Comparison of ENCODE assay signal across 1 cellular context in the genomic region with DNA sequence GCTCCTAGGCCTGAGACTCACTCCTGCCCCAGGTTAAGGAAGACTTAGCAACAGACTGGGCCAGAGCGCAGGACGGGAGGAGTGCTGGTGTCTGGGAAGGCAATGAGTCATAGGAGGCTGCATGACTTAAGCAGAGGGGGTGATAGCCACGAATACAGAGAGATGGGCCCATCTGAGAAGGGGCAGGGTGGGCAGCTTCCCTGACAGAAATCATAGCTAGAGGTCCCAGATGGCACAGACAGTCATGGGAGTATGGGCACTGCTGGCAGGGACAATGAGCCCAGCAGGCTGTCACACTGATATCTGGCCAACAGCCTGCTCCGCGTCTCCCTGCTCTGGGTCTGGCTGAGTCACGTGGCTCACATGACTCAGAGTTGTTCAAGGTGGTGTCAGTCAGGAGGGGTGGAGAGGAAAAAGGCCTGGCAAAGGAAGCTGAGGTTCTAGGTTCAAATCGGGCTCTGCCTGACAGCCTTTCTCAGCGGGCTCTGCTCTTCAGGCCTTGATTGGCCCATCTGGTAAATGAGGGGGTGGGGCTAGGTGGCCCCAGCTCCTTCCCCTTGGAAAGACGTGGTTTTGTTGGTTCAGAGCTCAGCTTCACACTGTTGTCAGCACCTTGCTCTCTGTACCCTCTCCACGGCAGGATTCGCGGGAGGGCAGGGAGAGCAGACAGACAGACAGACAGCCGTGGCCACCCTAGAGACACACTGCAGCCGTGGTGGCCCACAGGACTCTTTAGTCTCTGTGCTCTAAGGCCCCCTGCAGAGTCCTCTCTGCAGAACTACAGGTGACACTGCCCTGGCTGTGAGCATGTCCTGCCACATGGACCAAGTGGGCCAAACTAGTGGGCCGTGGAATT.
A peak's percentile ranks its signal among the peaks of the same experiment; 100 is the strongest.
TF ChIP-seq lines count a peak whose summit lies in the region.

No MANE protein-coding gene starts in this region.

TF ChIP-seq in K562, 482 proteins besides CTCF, POLR2A, EP300 and RAD21 (continued from another document and continues in another):
- TF ChIP-seq, protein P1, sequence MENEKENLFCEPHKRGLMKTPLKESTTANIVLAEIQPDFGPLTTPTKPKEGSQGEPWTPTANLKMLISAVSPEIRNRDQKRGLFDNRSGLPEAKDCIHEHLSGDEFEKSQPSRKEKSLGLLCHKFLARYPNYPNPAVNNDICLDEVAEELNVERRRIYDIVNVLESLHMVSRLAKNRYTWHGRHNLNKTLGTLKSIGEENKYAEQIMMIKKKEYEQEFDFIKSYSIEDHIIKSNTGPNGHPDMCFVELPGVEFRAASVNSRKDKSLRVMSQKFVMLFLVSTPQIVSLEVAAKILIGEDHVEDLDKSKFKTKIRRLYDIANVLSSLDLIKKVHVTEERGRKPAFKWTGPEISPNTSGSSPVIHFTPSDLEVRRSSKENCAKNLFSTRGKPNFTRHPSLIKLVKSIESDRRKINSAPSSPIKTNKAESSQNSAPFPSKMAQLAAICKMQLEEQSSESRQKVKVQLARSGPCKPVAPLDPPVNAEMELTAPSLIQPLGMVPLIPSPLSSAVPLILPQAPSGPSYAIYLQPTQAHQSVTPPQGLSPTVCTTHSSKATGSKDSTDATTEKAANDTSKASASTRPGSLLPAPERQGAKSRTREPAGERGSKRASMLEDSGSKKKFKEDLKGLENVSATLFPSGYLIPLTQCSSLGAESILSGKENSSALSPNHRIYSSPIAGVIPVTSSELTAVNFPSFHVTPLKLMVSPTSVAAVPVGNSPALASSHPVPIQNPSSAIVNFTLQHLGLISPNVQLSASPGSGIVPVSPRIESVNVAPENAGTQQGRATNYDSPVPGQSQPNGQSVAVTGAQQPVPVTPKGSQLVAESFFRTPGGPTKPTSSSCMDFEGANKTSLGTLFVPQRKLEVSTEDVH (IDR thresholded peaks at IDR 0.05; ENCODE audit: low read depth, partially characterized antibody): no peak
- TF ChIP-seq, protein P2, sequence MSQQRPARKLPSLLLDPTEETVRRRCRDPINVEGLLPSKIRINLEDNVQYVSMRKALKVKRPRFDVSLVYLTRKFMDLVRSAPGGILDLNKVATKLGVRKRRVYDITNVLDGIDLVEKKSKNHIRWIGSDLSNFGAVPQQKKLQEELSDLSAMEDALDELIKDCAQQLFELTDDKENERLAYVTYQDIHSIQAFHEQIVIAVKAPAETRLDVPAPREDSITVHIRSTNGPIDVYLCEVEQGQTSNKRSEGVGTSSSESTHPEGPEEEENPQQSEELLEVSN (IDR thresholded peaks at IDR 0.05; ENCODE audit: borderline replicate concordance in 1 of 2, extremely low read depth in 1 of 2, insufficient read depth in 1 of 2, insufficient read length in 1 of 2, low read depth in 1 of 2, low read length in 1 of 2, poor library complexity in 1 of 2, severe bottlenecking in 1 of 2): peak; percentile 67 to 81
- TF ChIP-seq, protein P3, sequence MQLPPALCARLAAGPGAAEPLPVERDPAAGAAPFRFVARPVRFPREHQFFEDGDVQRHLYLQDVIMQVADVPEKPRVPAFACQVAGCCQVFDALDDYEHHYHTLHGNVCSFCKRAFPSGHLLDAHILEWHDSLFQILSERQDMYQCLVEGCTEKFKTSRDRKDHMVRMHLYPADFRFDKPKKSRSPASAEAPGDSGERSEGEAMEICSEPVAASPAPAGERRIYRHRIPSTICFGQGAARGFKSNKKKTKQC (CRISPR knock-in tag; IDR thresholded peaks at IDR 0.05): no peak
- TF ChIP-seq ZFP30 (CRISPR knock-in tag; IDR thresholded peaks at IDR 0.05; ENCODE audit: borderline replicate concordance) (no peak), ZNF239 (CRISPR knock-in tag; IDR thresholded peaks at IDR 0.05) (no peak), CREM (IDR thresholded peaks at IDR 0.05; ENCODE audit: low read depth) (0 out of 2 replicates have a peak, but pooled peaks have one; percentile 4), ZNF644 (tag; IDR thresholded peaks at IDR 0.05; ENCODE audit: low read depth) (peak; percentile 73), TEAD1 (CRISPR knock-in tag; IDR thresholded peaks at IDR 0.05) (0 out of 4 replicates have a peak, but pooled peaks of 1 of the 2 experiments have one; percentile 36), MEF2A (IDR thresholded peaks at IDR 0.05; ENCODE audit: control insufficient read depth, low read depth, low read length) (no peak), ASH1L (IDR thresholded peaks at IDR 0.05; ENCODE audit: borderline replicate concordance, low read depth, partially characterized antibody) (no peak), ZNF41 (CRISPR knock-in tag; conservative IDR thresholded peaks at IDR 0.05) (no peak), SNRNP70 (optimal IDR thresholded peaks at IDR 0.05; ENCODE audit: low read depth, low read length) (no peak), TAL1 (IDR thresholded peaks at IDR 0.05) (peak; percentile 2; the same call in 1 of the 2 replicates), FOXJ2 (tag; IDR thresholded peaks at IDR 0.05) (no peak), KAT8 (IDR thresholded peaks at IDR 0.05; ENCODE audit: low read depth) (no peak), FOXA3 (CRISPR knock-in tag; conservative IDR thresholded peaks at IDR 0.05 in 1 of 2, IDR thresholded peaks at IDR 0.05 in 1 of 2) (0 out of 4 replicates have a peak, but pooled peaks of 1 of the 2 experiments have one; percentile 10), HMG20B (CRISPR knock-in tag; IDR thresholded peaks at IDR 0.05) (no peak), BACH1 (tag; IDR thresholded peaks at IDR 0.05) (peak; percentile 20; the same call in 1 of the 2 replicates), FOSL1 (tag; conservative IDR thresholded peaks at IDR 0.05) (peak; percentile 99), ZNF316 (IDR thresholded peaks at IDR 0.05) (no peak), EGR1 (conservative IDR thresholded peaks at IDR 0.05) (no peak), ZNF24 (IDR thresholded peaks at IDR 0.05) (no peak), RAD51 (IDR thresholded peaks at IDR 0.05; ENCODE audit: borderline replicate concordance, low read depth) (peak; percentile 95), CBX3 (IDR thresholded peaks at IDR 0.05; ENCODE audit: borderline replicate concordance in 1 of 2, low read length in 2 of 2) (peak in 1 of 2 experiments; percentile 65; a peak in 1 of 3 replicates)
- TF ChIP-seq, protein P4, sequence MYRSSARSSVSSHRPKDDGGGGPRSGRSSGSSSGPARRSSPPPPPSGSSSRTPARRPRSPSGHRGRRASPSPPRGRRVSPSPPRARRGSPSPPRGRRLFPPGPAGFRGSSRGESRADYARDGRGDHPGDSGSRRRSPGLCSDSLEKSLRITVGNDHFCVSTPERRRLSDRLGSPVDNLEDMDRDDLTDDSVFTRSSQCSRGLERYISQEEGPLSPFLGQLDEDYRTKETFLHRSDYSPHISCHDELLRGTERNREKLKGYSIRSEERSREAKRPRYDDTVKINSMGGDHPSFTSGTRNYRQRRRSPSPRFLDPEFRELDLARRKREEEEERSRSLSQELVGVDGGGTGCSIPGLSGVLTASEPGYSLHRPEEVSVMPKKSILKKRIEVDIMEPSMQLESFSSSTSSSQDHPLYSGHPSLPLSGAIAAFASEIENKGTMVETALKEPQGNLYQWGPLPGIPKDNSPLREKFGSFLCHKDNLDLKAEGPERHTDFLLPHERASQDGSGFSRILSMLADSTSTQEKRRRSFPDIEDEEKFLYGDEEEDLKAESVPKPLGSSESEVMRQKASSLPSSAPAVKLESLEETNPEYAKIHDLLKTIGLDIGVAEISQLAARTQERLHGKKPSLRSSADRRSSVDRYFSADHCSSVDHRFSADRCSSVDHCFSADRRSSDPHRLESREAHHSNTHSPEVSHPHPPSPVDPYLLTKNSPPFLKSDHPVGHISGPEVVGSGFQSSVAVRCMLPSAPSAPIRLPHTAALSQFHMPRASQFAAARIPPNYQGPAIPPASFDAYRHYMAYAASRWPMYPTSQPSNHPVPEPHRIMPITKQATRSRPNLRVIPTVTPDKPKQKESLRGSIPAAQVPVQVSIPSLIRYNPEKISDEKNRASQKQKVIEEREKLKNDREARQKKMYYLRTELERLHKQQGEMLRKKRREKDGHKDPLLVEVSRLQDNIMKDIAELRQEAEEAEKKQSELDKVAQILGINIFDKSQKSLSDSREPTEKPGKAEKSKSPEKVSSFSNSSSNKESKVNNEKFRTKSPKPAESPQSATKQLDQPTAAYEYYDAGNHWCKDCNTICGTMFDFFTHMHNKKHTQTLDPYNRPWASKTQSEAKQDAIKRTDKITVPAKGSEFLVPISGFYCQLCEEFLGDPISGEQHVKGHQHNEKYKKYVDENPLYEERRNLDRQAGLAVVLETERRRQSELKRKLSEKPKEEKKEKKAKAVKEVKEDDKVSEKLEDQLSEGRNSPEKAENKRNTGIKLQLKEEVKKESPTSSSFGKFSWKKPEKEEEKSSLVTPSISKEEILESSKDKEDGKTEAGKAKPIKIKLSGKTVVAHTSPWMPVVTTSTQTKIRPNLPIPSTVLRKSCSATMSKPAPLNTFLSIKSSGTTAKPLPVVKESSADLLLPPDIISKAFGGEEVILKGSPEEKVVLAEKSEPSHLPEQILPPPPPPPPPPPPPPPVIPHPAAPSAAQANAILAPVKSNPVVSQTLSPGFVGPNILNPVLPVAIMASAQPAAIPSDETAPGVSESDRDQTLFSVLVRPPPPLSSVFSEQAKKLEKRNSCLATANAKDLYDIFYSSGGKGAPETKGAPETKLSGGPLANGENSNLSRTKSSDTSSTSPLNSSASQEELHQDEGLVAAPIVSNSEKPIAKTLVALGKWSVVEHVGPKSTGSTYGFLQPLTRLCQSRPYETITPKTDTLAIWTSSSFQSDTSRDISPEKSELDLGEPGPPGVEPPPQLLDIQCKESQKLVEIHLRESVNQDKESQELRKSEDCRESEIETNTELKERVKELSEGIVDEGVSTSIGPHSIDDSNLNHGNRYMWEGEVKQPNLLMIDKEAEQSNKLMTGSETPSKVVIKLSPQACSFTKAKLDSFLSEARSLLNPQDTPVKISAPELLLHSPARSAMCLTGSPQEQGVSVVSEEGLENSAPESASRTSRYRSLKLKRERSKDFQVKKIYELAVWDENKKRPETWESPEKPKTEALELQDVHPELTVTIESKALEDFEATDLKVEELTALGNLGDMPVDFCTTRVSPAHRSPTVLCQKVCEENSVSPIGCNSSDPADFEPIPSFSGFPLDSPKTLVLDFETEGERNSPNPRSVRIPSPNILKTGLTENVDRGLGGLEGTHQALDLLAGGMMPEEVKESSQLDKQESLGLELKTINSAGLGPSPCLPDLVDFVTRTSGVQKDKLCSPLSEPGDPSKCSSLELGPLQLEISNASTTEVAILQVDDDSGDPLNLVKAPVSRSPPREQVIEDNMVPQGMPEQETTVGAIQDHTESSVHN (IDR thresholded peaks at IDR 0.05; ENCODE audit: borderline replicate concordance in 1 of 2, low read depth in 1 of 2): peak in 1 of 2 experiments; percentile 88; a peak in 2 of 4 replicates
- TF ChIP-seq, protein P5, sequence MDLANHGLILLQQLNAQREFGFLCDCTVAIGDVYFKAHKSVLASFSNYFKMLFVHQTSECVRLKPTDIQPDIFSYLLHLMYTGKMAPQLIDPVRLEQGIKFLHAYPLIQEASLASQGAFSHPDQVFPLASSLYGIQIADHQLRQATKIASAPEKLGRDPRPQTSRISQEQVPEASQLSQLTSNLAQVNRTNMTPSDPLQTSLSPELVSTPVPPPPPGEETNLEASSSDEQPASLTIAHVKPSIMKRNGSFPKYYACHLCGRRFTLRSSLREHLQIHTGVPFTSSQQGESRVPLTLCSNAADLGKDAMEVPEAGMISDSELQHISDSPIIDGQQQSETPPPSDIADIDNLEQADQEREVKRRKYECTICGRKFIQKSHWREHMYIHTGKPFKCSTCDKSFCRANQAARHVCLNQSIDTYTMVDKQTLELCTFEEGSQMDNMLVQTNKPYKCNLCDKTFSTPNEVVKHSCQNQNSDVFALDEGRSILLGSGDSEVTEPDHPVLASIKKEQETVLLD (IDR thresholded peaks at IDR 0.05): no peak; the same call in 1 of the 2 replicates
- TF ChIP-seq, protein P6, sequence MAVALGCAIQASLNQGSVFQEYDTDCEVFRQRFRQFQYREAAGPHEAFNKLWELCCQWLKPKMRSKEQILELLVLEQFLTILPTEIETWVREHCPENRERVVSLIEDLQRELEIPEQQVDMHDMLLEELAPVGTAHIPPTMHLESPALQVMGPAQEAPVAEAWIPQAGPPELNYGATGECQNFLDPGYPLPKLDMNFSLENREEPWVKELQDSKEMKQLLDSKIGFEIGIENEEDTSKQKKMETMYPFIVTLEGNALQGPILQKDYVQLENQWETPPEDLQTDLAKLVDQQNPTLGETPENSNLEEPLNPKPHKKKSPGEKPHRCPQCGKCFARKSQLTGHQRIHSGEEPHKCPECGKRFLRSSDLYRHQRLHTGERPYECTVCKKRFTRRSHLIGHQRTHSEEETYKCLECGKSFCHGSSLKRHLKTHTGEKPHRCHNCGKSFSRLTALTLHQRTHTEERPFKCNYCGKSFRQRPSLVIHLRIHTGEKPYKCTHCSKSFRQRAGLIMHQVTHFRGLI (CRISPR knock-in tag; IDR thresholded peaks at IDR 0.05): no peak
- TF ChIP-seq, protein P7, sequence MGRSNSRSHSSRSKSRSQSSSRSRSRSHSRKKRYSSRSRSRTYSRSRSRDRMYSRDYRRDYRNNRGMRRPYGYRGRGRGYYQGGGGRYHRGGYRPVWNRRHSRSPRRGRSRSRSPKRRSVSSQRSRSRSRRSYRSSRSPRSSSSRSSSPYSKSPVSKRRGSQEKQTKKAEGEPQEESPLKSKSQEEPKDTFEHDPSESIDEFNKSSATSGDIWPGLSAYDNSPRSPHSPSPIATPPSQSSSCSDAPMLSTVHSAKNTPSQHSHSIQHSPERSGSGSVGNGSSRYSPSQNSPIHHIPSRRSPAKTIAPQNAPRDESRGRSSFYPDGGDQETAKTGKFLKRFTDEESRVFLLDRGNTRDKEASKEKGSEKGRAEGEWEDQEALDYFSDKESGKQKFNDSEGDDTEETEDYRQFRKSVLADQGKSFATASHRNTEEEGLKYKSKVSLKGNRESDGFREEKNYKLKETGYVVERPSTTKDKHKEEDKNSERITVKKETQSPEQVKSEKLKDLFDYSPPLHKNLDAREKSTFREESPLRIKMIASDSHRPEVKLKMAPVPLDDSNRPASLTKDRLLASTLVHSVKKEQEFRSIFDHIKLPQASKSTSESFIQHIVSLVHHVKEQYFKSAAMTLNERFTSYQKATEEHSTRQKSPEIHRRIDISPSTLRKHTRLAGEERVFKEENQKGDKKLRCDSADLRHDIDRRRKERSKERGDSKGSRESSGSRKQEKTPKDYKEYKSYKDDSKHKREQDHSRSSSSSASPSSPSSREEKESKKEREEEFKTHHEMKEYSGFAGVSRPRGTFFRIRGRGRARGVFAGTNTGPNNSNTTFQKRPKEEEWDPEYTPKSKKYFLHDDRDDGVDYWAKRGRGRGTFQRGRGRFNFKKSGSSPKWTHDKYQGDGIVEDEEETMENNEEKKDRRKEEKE (IDR thresholded peaks at IDR 0.05; ENCODE audit: borderline replicate concordance in 1 of 2, control insufficient read depth in 1 of 2, low read depth in 2 of 2, low read length in 1 of 2): no peak
- TF ChIP-seq, protein P8, sequence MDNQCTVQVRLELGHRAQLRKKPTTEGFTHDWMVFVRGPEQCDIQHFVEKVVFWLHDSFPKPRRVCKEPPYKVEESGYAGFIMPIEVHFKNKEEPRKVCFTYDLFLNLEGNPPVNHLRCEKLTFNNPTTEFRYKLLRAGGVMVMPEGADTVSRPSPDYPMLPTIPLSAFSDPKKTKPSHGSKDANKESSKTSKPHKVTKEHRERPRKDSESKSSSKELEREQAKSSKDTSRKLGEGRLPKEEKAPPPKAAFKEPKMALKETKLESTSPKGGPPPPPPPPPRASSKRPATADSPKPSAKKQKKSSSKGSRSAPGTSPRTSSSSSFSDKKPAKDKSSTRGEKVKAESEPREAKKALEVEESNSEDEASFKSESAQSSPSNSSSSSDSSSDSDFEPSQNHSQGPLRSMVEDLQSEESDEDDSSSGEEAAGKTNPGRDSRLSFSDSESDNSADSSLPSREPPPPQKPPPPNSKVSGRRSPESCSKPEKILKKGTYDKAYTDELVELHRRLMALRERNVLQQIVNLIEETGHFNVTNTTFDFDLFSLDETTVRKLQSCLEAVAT (IDR thresholded peaks at IDR 0.05): 0 out of 4 replicates have a peak, but pooled peaks of 1 of the 2 experiments have one; percentile 1
- TF ChIP-seq, protein P9, sequence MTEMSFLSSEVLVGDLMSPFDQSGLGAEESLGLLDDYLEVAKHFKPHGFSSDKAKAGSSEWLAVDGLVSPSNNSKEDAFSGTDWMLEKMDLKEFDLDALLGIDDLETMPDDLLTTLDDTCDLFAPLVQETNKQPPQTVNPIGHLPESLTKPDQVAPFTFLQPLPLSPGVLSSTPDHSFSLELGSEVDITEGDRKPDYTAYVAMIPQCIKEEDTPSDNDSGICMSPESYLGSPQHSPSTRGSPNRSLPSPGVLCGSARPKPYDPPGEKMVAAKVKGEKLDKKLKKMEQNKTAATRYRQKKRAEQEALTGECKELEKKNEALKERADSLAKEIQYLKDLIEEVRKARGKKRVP (CRISPR knock-in tag; IDR thresholded peaks at IDR 0.05): no peak
